Comparison of ENCODE assay signal across 8 cellular contexts in genomic region chr4:41644288-41644914, GRCh38.
DNase-seq lines count a peak whose midpoint lies in the region; ATAC-seq lines count a peak whose summit lies in the region.

No MANE protein-coding gene starts in this region.

- H3K4me3 Mint-ChIP-seq in dendritic cell treated with granulocyte-macrophage colony-stimulating factor and Interleukin-4, amounts not matched to agents 40 ng/mL and 50 ng/mL, for 4 days = peak overlapping the region; percentile 32

- H3K27me3 Mint-ChIP-seq in dendritic cell treated with granulocyte-macrophage colony-stimulating factor and Interleukin-4, amounts not matched to agents 40 ng/mL and 50 ng/mL, for 4 days = peaks cover 36% of the 10 kb centered on the region

- no peaks in the 10 kb centered on the region for H3K36me3 Mint-ChIP-seq in dendritic cell treated with granulocyte-macrophage colony-stimulating factor and Interleukin-4, amounts not matched to agents 40 ng/mL and 50 ng/mL, for 4 days (ENCODE audit: low read depth)

- DNase-seq in AG20443 (ENCODE audit: low spot score) (peak; percentile 75), NCI-H1417 (lab: John Stamatoyannopoulos, UW) (peak in 2 of 3 experiments; percentile 82 to 88), left kidney (ENCODE audit: low read depth, low spot score) (peak; percentile 91), NCI-H1694 (lab: John Stamatoyannopoulos, UW) (no peak)
- peak; percentile 36 for DNase-seq in stimulated activated naive CD8-positive, alpha-beta T cell treated with anti-CD3 and anti-CD28 coated beads, Interleukin-15, Interleukin-2, amounts not matched to agents 100 U/mL and 50 U/mL, for 24 hours

- ATAC-seq in stimulated activated naive CD8-positive, alpha-beta T cell treated with anti-CD3 and anti-CD28 coated beads, Interleukin-15, Interleukin-2, amounts not matched to agents 100 U/mL and 50 U/mL, for 24 hours = no peak
- no peak for ATAC-seq in HG02870 (IDR thresholded peaks at IDR 0.05; ENCODE audit: unreplicated experiment)
- no peak for ATAC-seq in HG03354 (IDR thresholded peaks at IDR 0.05; ENCODE audit: poor library complexity, severe bottlenecking, unreplicated experiment)

- H3K4me1 Mint-ChIP-seq in dendritic cell treated with granulocyte-macrophage colony-stimulating factor and Interleukin-4, amounts not matched to agents 40 ng/mL and 50 ng/mL, for 4 days (ENCODE audit: low read depth) = peaks cover 34% of the 10 kb centered on the region

- intact Hi-C loops in dendritic cell treated with granulocyte-macrophage colony-stimulating factor and Interleukin-4, amounts not matched to agents 40 ng/mL and 50 ng/mL, for 4 days (cut with micrococcal nuclease) = loop anchor here (1.0 to 10.0 kb wide), 2 partner anchors 130 to 363 kb away; no protein-coding TSS in a partner anchor

- H3K9me3 Mint-ChIP-seq in dendritic cell treated with granulocyte-macrophage colony-stimulating factor and Interleukin-4, amounts not matched to agents 40 ng/mL and 50 ng/mL, for 4 days = no peaks in the 10 kb centered on the region

- H3K27ac Mint-ChIP-seq in dendritic cell treated with granulocyte-macrophage colony-stimulating factor and Interleukin-4, amounts not matched to agents 40 ng/mL and 50 ng/mL, for 4 days = no peak overlapping the region
